ENCODE assay signal across 9 cellular contexts in the genomic region with DNA sequence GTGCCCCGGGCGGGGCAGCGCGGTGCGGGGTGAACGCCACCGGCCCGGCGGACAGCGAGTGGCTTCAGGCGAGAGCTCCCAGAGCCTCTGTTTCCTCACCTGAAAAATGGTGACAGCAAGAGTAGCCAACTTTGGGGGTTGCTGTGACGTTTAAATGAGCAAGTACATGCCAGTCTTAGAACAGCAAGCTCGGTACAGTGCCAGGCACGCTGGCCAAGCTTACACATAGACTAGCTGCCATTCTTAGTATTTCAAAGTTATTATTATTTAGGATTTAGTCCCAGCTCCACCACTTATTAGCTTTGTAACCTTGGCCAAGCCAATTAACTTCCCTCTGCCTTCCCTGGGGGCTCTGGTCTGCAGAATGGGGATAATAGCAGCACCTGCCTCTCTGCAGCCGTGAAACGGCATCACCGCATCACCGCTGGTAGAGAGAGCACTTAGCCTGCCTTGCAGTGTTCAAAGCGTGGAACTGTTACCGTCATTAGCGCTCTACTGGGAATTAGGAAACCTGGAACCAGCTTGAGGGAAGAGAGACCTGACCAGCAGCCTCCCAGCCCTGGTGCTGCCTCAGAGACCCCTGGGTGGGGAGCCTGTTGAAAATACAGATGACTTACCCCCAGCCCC. TPM values are rescaled to one million over a fixed set of nuclear protein-coding genes. Genes with fewer than 3 reads are reported as not detected.
DNase-seq lines count a peak whose midpoint lies in the region; ATAC-seq and TF ChIP-seq lines count a peak whose summit lies in the region.
"Had no signal": no experiment of that assay in that cellular context is flagged by ENCODE, and none has a peak within 500 bp of the region (broad histone marks: within the 10 kb centered on the region; RNA-seq: fewer than 3 reads in every experiment).

A gene with protein sequence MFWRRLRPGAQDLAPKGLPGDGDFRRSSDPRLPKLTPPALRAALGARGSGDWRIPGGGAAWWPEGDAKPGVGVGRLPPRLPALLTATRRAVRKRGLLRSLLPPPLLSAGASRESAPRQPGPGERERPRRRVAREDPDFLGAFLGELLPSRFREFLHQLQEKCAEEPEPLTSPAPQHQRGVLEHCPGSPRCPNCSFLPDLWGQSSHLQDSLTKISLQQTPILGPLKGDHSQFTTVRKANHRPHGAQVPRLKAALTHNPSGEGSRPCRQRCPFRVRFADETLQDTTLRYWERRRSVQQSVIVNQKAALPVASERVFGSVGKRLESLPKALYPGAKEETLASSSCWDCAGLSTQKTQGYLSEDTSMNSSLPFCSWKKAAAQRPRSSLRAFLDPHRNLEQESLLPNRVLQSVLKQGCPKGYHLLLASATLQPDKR (minus strand): TSS at position 433 of the 627 bp plus-strand sequence. CDS start 527 bp downstream, outside the sequence.

- H3K4me3 Mint-ChIP-seq in activated naive CD8-positive, alpha-beta T cell, result peak within 1 kb of the TSS; percentile 62
- no peak within 1 kb of the TSS for H3K4me3 Mint-ChIP-seq in activated naive CD8-positive, alpha-beta T cell treated with anti-CD3 and anti-CD28 coated beads for 36 hours
- H3K4me3 Mint-ChIP-seq in MCF 10A (ENCODE audit: unreplicated experiment), result peak within 1 kb of the TSS; percentile 53
- H3K4me3 Mint-ChIP-seq in mesothelial cell of epicardium, result peak within 1 kb of the TSS; percentile 60

- no peak within 1 kb of the TSS for H3K27ac Mint-ChIP-seq in activated naive CD8-positive, alpha-beta T cell
- no peak within 1 kb of the TSS for H3K27ac Mint-ChIP-seq in activated naive CD8-positive, alpha-beta T cell treated with anti-CD3 and anti-CD28 coated beads for 36 hours
- H3K27ac Mint-ChIP-seq in MCF 10A (ENCODE audit: low read depth, unreplicated experiment), result no peak within 1 kb of the TSS
- no peak within 1 kb of the TSS for H3K27ac Mint-ChIP-seq in mesothelial cell of epicardium

- no peaks in the 10 kb centered on the region for H3K9me3 ChIP-seq in upper lobe of right lung

- no peaks in the 10 kb centered on the region for H3K9me3 Mint-ChIP-seq in activated naive CD8-positive, alpha-beta T cell (ENCODE audit: low read depth)
- no peaks in the 10 kb centered on the region for H3K9me3 Mint-ChIP-seq in activated naive CD8-positive, alpha-beta T cell treated with anti-CD3 and anti-CD28 coated beads for 36 hours
- no peaks in the 10 kb centered on the region for H3K9me3 Mint-ChIP-seq in MCF 10A (ENCODE audit: unreplicated experiment)
- H3K9me3 Mint-ChIP-seq in mesothelial cell of epicardium, result no peaks in the 10 kb centered on the region

- CTCF ChIA-PET in MCF 10A (lab: Yijun Ruan, JAX), result interaction anchor here (0.6 to 7.7 kb wide), 11 partner anchors 8 to 488 kb away, joined by 3 to 96 read pairs (median 6); no protein-coding TSS in a partner anchor

- ATAC-seq in upper lobe of right lung, result no peak
- no peak for ATAC-seq in GM19351 (IDR thresholded peaks at IDR 0.05; ENCODE audit: unreplicated experiment)

- BruUV-seq in MCF 10A (replicated peaks; lab: Mats Ljungman, UMichigan), result no TSS peak

- H3K36me3 Mint-ChIP-seq in activated naive CD8-positive, alpha-beta T cell, result no peaks in the 10 kb centered on the region
- peaks cover 2% of the 10 kb centered on the region for H3K36me3 Mint-ChIP-seq in activated naive CD8-positive, alpha-beta T cell treated with anti-CD3 and anti-CD28 coated beads for 36 hours
- H3K36me3 Mint-ChIP-seq in MCF 10A (ENCODE audit: insufficient read depth, unreplicated experiment), result no peaks in the 10 kb centered on the region
- H3K36me3 Mint-ChIP-seq in mesothelial cell of epicardium, result no peaks in the 10 kb centered on the region

- no peak for DNase-seq in activated naive CD8-positive, alpha-beta T cell treated with anti-CD3 and anti-CD28 coated beads for 36 hours
- no peak for DNase-seq in MCF 10A (ENCODE audit: unreplicated experiment)
- DNase-seq in mesothelial cell of epicardium (ENCODE audit: low spot score in 2 of 2, unreplicated experiment in 2 of 2), result no peak
- DNase-seq in upper lobe of right lung, result no peak
- no peak for DNase-seq in HuH-7 (ENCODE audit: low spot score)
- no peak for DNase-seq in RKO (ENCODE audit: low spot score)

- H3K27ac ChIP-seq in upper lobe of right lung, result no peak within 1 kb of the TSS

- intact Hi-C loops in MCF 10A (cut with micrococcal nuclease), result loop anchor here (10.0 kb wide), 1 partner anchor 1066 kb away; a partner anchor contains a TSS
- intact Hi-C loops in upper lobe of right lung (cut with DNase I), result no loop called here

- H3K4me3 ChIP-seq in upper lobe of right lung, result peak within 1 kb of the TSS; percentile 44

- peaks cover 11% of the 10 kb centered on the region for H3K27me3 ChIP-seq in upper lobe of right lung

- peaks cover 11% of the 10 kb centered on the region for H3K27me3 Mint-ChIP-seq in activated naive CD8-positive, alpha-beta T cell
- peaks cover 33% of the 10 kb centered on the region for H3K27me3 Mint-ChIP-seq in activated naive CD8-positive, alpha-beta T cell treated with anti-CD3 and anti-CD28 coated beads for 36 hours
- H3K27me3 Mint-ChIP-seq in MCF 10A (ENCODE audit: insufficient read depth, unreplicated experiment) (no peaks in the 10 kb centered on the region), mesothelial cell of epicardium (ENCODE audit: low read depth) (no peaks in the 10 kb centered on the region)

- H3K36me3 ChIP-seq in upper lobe of right lung, result no peaks in the 10 kb centered on the region

- POLR2A ChIA-PET in MCF 10A (lab: Yijun Ruan, JAX), result interaction anchor here (0.5 to 1.7 kb wide), 8 partner anchors 10 to 748 kb away, joined by 3 to 4 read pairs (median 3); no protein-coding TSS in a partner anchor

- no peak for TF ChIP-seq CTCF in MCF 10A (IDR thresholded peaks at IDR 0.05; ENCODE audit: unreplicated experiment)
- no peak for TF ChIP-seq CTCF in mesothelial cell of epicardium (IDR thresholded peaks at IDR 0.05; ENCODE audit: unreplicated experiment)
- no peak for TF ChIP-seq CTCF in upper lobe of right lung (IDR thresholded peaks at IDR 0.05)

- H3K4me1 ChIP-seq in upper lobe of right lung, result peaks cover 21% of the 10 kb centered on the region

- peaks cover 20% of the 10 kb centered on the region for H3K4me1 Mint-ChIP-seq in activated naive CD8-positive, alpha-beta T cell (ENCODE audit: low read depth)
- peaks cover 14% of the 10 kb centered on the region for H3K4me1 Mint-ChIP-seq in activated naive CD8-positive, alpha-beta T cell treated with anti-CD3 and anti-CD28 coated beads for 36 hours
- H3K4me1 Mint-ChIP-seq in MCF 10A (ENCODE audit: insufficient read depth, unreplicated experiment), result peaks cover 10% of the 10 kb centered on the region
- H3K4me1 Mint-ChIP-seq in mesothelial cell of epicardium, result peaks cover 12% of the 10 kb centered on the region

RNA-seq across cellular contexts. Expression of the gene that starts here (rescaled TPM):
- not detected for total RNA-seq in activated naive CD8-positive, alpha-beta T cell treated with anti-CD3 and anti-CD28 coated beads for 36 hours
- 0.20 TPM in 1 of 2 replicates, not detected in the other for total RNA-seq in MCF 10A (2022)
- total RNA-seq in mesothelial cell of epicardium, result 0.23 to 0.87 TPM (median 0.69 TPM) in 3 replicates
- total RNA-seq in upper lobe of right lung, result not detected
- total RNA-seq: SK-MEL-5 had no signal
